ENCODE assay signal across 19 cellular contexts in the genomic region with DNA sequence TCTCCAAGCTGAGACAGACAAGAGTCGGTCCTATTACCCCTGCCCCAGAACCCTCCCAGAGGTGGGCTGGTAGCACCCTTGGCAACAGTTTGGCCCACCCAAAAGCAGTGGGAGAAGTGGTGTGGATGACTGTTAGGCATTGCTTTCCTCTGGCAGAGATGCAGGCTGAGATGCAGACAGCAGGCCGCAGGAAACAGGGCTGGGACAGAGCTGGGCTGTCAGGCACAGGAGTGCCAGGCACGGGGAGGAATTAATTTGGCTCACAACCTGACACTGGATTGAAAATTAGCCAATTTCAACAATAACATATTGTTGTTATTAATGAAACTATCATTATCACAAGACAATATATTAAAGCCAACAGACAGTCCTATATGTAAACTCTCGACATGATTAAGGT. TPM values are rescaled to one million over a fixed set of nuclear protein-coding genes. Genes with fewer than 3 reads are reported as not detected.
DNase-seq lines count a peak whose midpoint lies in the region; TF ChIP-seq lines count a peak whose summit lies in the region.
"Had no signal": no experiment of that assay in that cellular context is flagged by ENCODE, and none has a peak within 500 bp of the region (broad histone marks: within the 10 kb centered on the region; RNA-seq: fewer than 3 reads in every experiment).

No MANE protein-coding gene starts in this region.

- H3K27me3 ChIP-seq in hepatocyte (no peaks in the 10 kb centered on the region), parathyroid adenoma (ENCODE audit: control insufficient read depth, insufficient read depth, low read length) (no peaks in the 10 kb centered on the region)
- H3K27me3 ChIP-seq in CD8-positive, alpha-beta memory T cell (ENCODE audit: insufficient read depth, low read length, poor library complexity, severe bottlenecking), result no peaks in the 10 kb centered on the region

- H3K9me3 ChIP-seq in hepatocyte (ENCODE audit: low read depth) (no peaks in the 10 kb centered on the region), parathyroid adenoma (ENCODE audit: control insufficient read depth, low read length) (no peaks in the 10 kb centered on the region)
- no peaks in the 10 kb centered on the region for H3K9me3 ChIP-seq in CD8-positive, alpha-beta memory T cell (ENCODE audit: low read length)

- no peak overlapping the region for H3K27ac Mint-ChIP-seq in CD8-positive, alpha-beta memory T cell
- H3K27ac Mint-ChIP-seq: activated B cell treated with CpG ODN at 0.5 μM for 24 hours; activated naive CD8-positive, alpha-beta T cell treated with anti-CD3 and anti-CD28 coated beads, Interleukin-2, amount 10 ng/mL, durations not matched to agents 7 days and 5 days; activated T-helper 17 cell treated with anti-CD3 and anti-CD28 coated beads, Interleukin-2, amount 50 U/mL, for 72 hours had no signal

- H3K27ac ChIP-seq in hepatocyte (peak overlapping the region; percentile 27), parathyroid adenoma (no peak overlapping the region)
- no peak overlapping the region for H3K27ac ChIP-seq in CD8-positive, alpha-beta memory T cell (ENCODE audit: low read depth, low read length)
- H3K27ac ChIP-seq: C4-2B, RWPE1 had no signal

- peaks cover 1 to 16% of the 10 kb centered on the region in 2 donors for H3K27me3 Mint-ChIP-seq in CD8-positive, alpha-beta memory T cell
- H3K27me3 Mint-ChIP-seq: activated B cell treated with CpG ODN at 0.5 μM for 24 hours had no signal

- no peaks in the 10 kb centered on the region for H3K36me3 Mint-ChIP-seq in CD8-positive, alpha-beta memory T cell

- DNase-seq in G401 (ENCODE audit: low spot score), result peak; percentile 67
- peak; percentile 31 for DNase-seq in SK-MEL-5 (ENCODE audit: low read depth, low spot score)
- no peak for DNase-seq in hepatocyte (ENCODE audit: low spot score)
- DNase-seq in SW480 (ENCODE audit: low spot score), result no peak
- no peak for DNase-seq in foreskin fibroblast
- no peak for DNase-seq in CD8-positive, alpha-beta memory T cell
- DNase-seq: activated B cell treated with CpG ODN at 0.5 μM for 24 hours; activated CD4-positive, alpha-beta T cell treated with anti-CD3 and anti-CD28 coated beads, Interleukin-2, amount 50 U/mL, for 48 hours; activated CD8-positive, alpha-beta memory T cell treated with anti-CD3 and anti-CD28 coated beads, Interleukin-2, amount 50 U/mL, for 48 hours; activated naive CD8-positive, alpha-beta T cell treated with anti-CD3 and anti-CD28 coated beads, Interleukin-2, amount 10 ng/mL, durations not matched to agents 7 days and 5 days; effector memory CD4-positive, alpha-beta T cell; EL; H7; NCI-H187 had no signal

- POLR2A ChIA-PET in CD8-positive, alpha-beta memory T cell (lab: Charles Lee), result no interaction called here

- H4K20me1 ChIP-seq in hepatocyte (ENCODE audit: insufficient read depth, poor library complexity, severe bottlenecking), result no peaks in the 10 kb centered on the region

- no peak overlapping the region for H3K4me3 Mint-ChIP-seq in CD8-positive, alpha-beta memory T cell
- H3K4me3 Mint-ChIP-seq: activated B cell treated with CpG ODN at 0.5 μM for 24 hours; activated naive CD8-positive, alpha-beta T cell treated with anti-CD3 and anti-CD28 coated beads, Interleukin-2, amount 10 ng/mL, durations not matched to agents 7 days and 5 days; activated T-helper 17 cell treated with anti-CD3 and anti-CD28 coated beads, Interleukin-2, amount 50 U/mL, for 72 hours had no signal

- CTCF ChIA-PET in CD8-positive, alpha-beta memory T cell (lab: Charles Lee), result interaction anchor here (6.2 kb wide), 1 partner anchor 15 kb away, joined by 38 read pairs; a partner anchor contains a TSS

- H3K4me3 ChIP-seq in hepatocyte (no peak overlapping the region), parathyroid adenoma (ENCODE audit: low read depth, low read length) (no peak overlapping the region), foreskin fibroblast (ENCODE audit: low read depth in 1 of 2, low read length in 2 of 2) (no peak overlapping the region)
- H3K4me3 ChIP-seq in CD8-positive, alpha-beta memory T cell (ENCODE audit: low read length), result no peak overlapping the region
- H3K4me3 ChIP-seq: skin epidermis had no signal

- no peak overlapping the region for H3K9ac ChIP-seq in parathyroid adenoma

- H3K9me3 Mint-ChIP-seq in CD8-positive, alpha-beta memory T cell, result no peaks in the 10 kb centered on the region
- H3K9me3 Mint-ChIP-seq: activated naive CD8-positive, alpha-beta T cell treated with anti-CD3 and anti-CD28 coated beads, Interleukin-2, amount 10 ng/mL, durations not matched to agents 7 days and 5 days; activated T-helper 17 cell treated with anti-CD3 and anti-CD28 coated beads, Interleukin-2, amount 50 U/mL, for 72 hours had no signal

- in situ Hi-C loops in G401 (cut with HindIII; ENCODE audit: low sequenced_read_pairs) (no loop called here), SK-MEL-5 (cut with HindIII; ENCODE audit: low pct_unique_long_range_greater_than_20kb, low sequenced_read_pairs) (no loop called here)

- H3K36me3 ChIP-seq in hepatocyte (replicated peaks; ENCODE audit: insufficient read depth, low read depth) (no peaks in the 10 kb centered on the region), parathyroid adenoma (ENCODE audit: control insufficient read depth, insufficient read depth, low read length) (no peaks in the 10 kb centered on the region)
- no peaks in the 10 kb centered on the region for H3K36me3 ChIP-seq in CD8-positive, alpha-beta memory T cell (ENCODE audit: insufficient read depth, low read length)

- H2AFZ ChIP-seq in hepatocyte (no peak overlapping the region), parathyroid adenoma (peak overlapping the region; percentile 68)

- no peaks in the 10 kb centered on the region for H3K9me2 ChIP-seq in hepatocyte (replicated peaks; ENCODE audit: insufficient read depth)

- 83% methylated on average over 4 of the region's 4 CpGs for WGBS in hepatocyte (ENCODE audit: low lambda C conversion rate, missing lambda C conversion rate)

- TF ChIP-seq CTCF in hepatocyte (IDR thresholded peaks at IDR 0.05; ENCODE audit: poor library complexity) (no peak), parathyroid adenoma (IDR thresholded peaks at IDR 0.05) (no peak), foreskin fibroblast (IDR thresholded peaks at IDR 0.05; ENCODE audit: low read depth, low read length) (no peak)

- H3K4me1 Mint-ChIP-seq in CD8-positive, alpha-beta memory T cell, result no peaks in the 10 kb centered on the region
- H3K4me1 Mint-ChIP-seq: activated B cell treated with CpG ODN at 0.5 μM for 24 hours had no signal

- H3K4me2 ChIP-seq in hepatocyte (no peak overlapping the region), parathyroid adenoma (ENCODE audit: low read length) (no peak overlapping the region)

- H3K79me2 ChIP-seq in hepatocyte, result no peaks in the 10 kb centered on the region
- H3K79me2 ChIP-seq in parathyroid adenoma, result no peaks in the 10 kb centered on the region

- no peaks in the 10 kb centered on the region for H3K4me1 ChIP-seq in hepatocyte (ENCODE audit: insufficient read depth)
- peaks cover 11% of the 10 kb centered on the region for H3K4me1 ChIP-seq in parathyroid adenoma
- no peaks in the 10 kb centered on the region for H3K4me1 ChIP-seq in CD8-positive, alpha-beta memory T cell (ENCODE audit: insufficient read depth, low read length)

RNA-seq across cellular contexts. Expression of a gene that starts 15.7 kb away (rescaled TPM):
- total RNA-seq in G401 (2014; rRNA removed; shearing (Covaris generic)), result 9.7 and 13.9 TPM in 2 replicates
- total RNA-seq in SK-MEL-5 (2014; rRNA removed; shearing (Covaris generic)), result 19.4 and 22.3 TPM in 2 replicates
- polyA plus RNA-seq in SK-MEL-5 (2015; cell fraction: cytosol; rRNA removed), result 11.1 and 15.3 TPM in 2 replicates
- polyA plus RNA-seq in SK-MEL-5 (2015; cell fraction: nucleus; rRNA removed), result 30.4 and 38.4 TPM in 2 replicates
- total RNA-seq in hepatocyte, result 12.8 and 12.9 TPM in 2 replicates
- polyA plus RNA-seq in hepatocyte, result 8.5 and 8.6 TPM in 2 replicates
- total RNA-seq in CD8-positive, alpha-beta memory T cell, result 10 to 100 TPM in 1 of 2 experiments, 1 to 10 TPM in 1; 8.2 to 10.7 TPM
- 9.7 TPM for polyA plus RNA-seq in CD8-positive, alpha-beta memory T cell

RNA-seq across cellular contexts. Expression of a gene that starts 56.4 kb away (rescaled TPM):
- 114 and 117 TPM in 2 replicates for total RNA-seq in G401 (2014; rRNA removed; shearing (Covaris generic))
- 170 and 179 TPM in 2 replicates for total RNA-seq in SK-MEL-5 (2014; rRNA removed; shearing (Covaris generic))
- polyA plus RNA-seq in SK-MEL-5 (2015; cell fraction: cytosol; rRNA removed), result 153 and 231 TPM in 2 replicates
- polyA plus RNA-seq in SK-MEL-5 (2015; cell fraction: nucleus; rRNA removed), result 37.2 and 47.4 TPM in 2 replicates
- total RNA-seq in hepatocyte, result 84.1 and 84.3 TPM in 2 replicates
- 96.8 and 116 TPM in 2 replicates for polyA plus RNA-seq in hepatocyte
- total RNA-seq in CD8-positive, alpha-beta memory T cell, result 100 to 1,000 TPM; 120 to 122 TPM
- polyA plus RNA-seq in CD8-positive, alpha-beta memory T cell, result 137 TPM

Comparison
In these comparisons a context has a peak if more than half of its experiments do, and no peak if none do; other contexts are left out.
1. DNase-seq: peak in G401 (single experiment) and SK-MEL-5 (single experiment); none in hepatocyte (single experiment), SW480 (single experiment), foreskin fibroblast (0 of 2) and CD8-positive, alpha-beta memory T cell (0 of 5).